ENCODE assay signal across 1 cellular context in genomic region chr6:44127186-44128019, GRCh38.
TF ChIP-seq lines count a peak whose summit lies in the region.

TSS of gene MRPL14 (minus strand) at chr6:44127452. CDS start at chr6:44116611, 10,841 bp downstream.
TSS of gene TMEM63B (plus strand) at chr6:44127554. CDS start at chr6:44134585, 7,031 bp downstream.

TF ChIP-seq in WTC11, 78 proteins besides CTCF, POLR2A, EP300 and RAD21 (continued from another document):
- no peak for TF ChIP-seq HMGA2 (CRISPR knock-in tag; IDR thresholded peaks at IDR 0.05)
TF ChIP-seq in WTC11: peak in this region for 6.
